ENCODE assay signal across 8 cellular contexts in the genomic region with DNA sequence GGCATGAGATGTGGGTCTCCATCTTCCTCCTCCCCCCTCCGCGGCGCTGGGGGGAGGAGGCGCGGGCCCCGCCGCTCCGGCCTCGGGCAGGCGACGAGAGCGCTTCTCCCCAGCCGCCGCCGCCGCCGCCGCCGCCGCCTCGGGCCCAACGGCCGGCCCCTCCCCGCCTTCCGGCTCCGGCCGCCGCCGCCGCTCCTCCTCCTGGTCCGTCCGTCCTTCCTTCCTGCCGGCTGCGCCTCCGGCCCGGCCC. TPM values are rescaled to one million over a fixed set of nuclear protein-coding genes. Genes with fewer than 3 reads are reported as not detected.
DNase-seq lines count a peak whose midpoint lies in the region; ATAC-seq and TF ChIP-seq lines count a peak whose summit lies in the region.

No MANE protein-coding gene starts in this region.

- H3K27me3 Mint-ChIP-seq in naive B cell = no peaks in the 10 kb centered on the region

- no peaks in the 10 kb centered on the region for H3K9me3 ChIP-seq in HUES48 (ENCODE audit: control insufficient read depth, insufficient read depth, low read length)

- peaks cover 42% of the 10 kb centered on the region for H3K4me1 ChIP-seq in HUES48 (ENCODE audit: control insufficient read depth, insufficient read depth, low read length)

- H3K27ac Mint-ChIP-seq in naive B cell = peak overlapping the region in 2 of 6 donors; percentile 91 to 95

- no peaks in the 10 kb centered on the region for H3K36me3 Mint-ChIP-seq in naive B cell

- H3K4me1 Mint-ChIP-seq in naive B cell = peaks cover 36 to 54% (median 52%) of the 10 kb centered on the region in 3 donors

- DNase-seq in NCI-H2081 (lab: John Stamatoyannopoulos, UW) (peak; percentile 66 to 71), NCI-H2081 treated with DMSO at 0.1 percent for 48 hours (lab: John Stamatoyannopoulos, UW) (no peak), SW480 (ENCODE audit: low spot score) (peak; percentile 86), epithelial cell of esophagus (ENCODE audit: low read depth) (peak; percentile 58), naive B cell (no peak), activated gamma-delta T cell treated with Interleukin-2 at 50 U/mL for 16 hours (no peak)

- TF ChIP-seq CTCF in epithelial cell of esophagus (IDR thresholded peaks at IDR 0.05; ENCODE audit: insufficient read depth, low read depth, low read length, missing control alignments) = no peak

- peak overlapping the region; percentile 50 for H3K27ac ChIP-seq in HUES48 (ENCODE audit: low read depth, low read length)

- H3K9me3 Mint-ChIP-seq in naive B cell = peaks cover 0 to 1% (median 0%) of the 10 kb centered on the region in 7 donors

- H3K27me3 ChIP-seq in HUES48 (ENCODE audit: control insufficient read depth, insufficient read depth, low read length) = peaks cover 70% of the 10 kb centered on the region

- no peak overlapping the region for H3K9ac ChIP-seq in HUES48 (ENCODE audit: low read depth, low read length)

- peak overlapping the region; percentile 90 to 96 (median 91) for H3K4me3 Mint-ChIP-seq in naive B cell

- ATAC-seq in GM21528 (IDR thresholded peaks at IDR 0.05; ENCODE audit: low FRiP score, unreplicated experiment) (peak; percentile 51), naive B cell (ENCODE audit: low read depth in 2 of 2) (peak in 1 of 2 donors; percentile 27)

- peak overlapping the region; percentile 73 for H3K4me3 ChIP-seq in HUES48 (ENCODE audit: low read depth, low read length)
- peak overlapping the region; percentile 54 for H3K4me3 ChIP-seq in epithelial cell of esophagus (ENCODE audit: low read length)

- H3K36me3 ChIP-seq in HUES48 (ENCODE audit: control insufficient read depth, insufficient read depth, low read length) = no peaks in the 10 kb centered on the region

RNA-seq across cellular contexts. Expression of a gene that starts 0.4 kb away (rescaled TPM):
- 10 to 100 TPM; 11.2 to 20.6 (median 14.6) TPM for polyA plus RNA-seq in naive B cell (ENCODE audit: low read depth in 6 of 6)

RNA-seq across cellular contexts. Expression of a gene that starts 35.1 kb away (rescaled TPM):
- not detected for polyA plus RNA-seq in naive B cell (ENCODE audit: low read depth in 6 of 6)

Comparison
In these comparisons a context has a peak if more than half of its experiments do, and no peak if none do; other contexts are left out.
1. DNase-seq: peak in NCI-H2081 (2 of 2), SW480 (single experiment) and epithelial cell of esophagus (single experiment); none in NCI-H2081 treated with DMSO at 0.1 percent for 48 hours (single experiment), naive B cell (single experiment) and activated gamma-delta T cell treated with Interleukin-2 at 50 U/mL for 16 hours (single experiment).